18 cellular contexts compared by ENCODE assay signal in the genomic region with DNA sequence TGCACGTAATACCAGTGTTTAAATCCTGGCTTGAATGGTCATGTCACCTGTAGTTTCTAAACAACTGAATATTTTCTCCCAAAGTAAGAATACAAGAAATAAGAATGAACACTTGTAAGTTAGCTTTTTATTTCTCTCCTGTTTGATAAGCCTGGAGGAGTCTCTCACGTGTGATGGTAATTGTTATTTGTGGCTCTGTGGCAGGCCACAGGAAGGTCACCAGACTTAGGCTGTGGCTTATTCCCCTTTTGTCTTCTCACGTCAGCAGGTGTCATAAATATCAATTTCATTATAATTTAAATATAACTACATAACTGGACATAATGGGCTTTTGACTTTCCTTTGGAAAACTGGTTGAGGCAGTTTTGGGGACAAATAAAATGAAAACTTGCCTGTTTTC.
"Had no signal": no experiment of that assay in that cellular context is flagged by ENCODE, and none has a peak within 500 bp of the region (broad histone marks: within the 10 kb centered on the region; RNA-seq: fewer than 3 reads in every experiment).

No MANE protein-coding gene starts in this region.

- FAIRE-seq: RCC 7860 had no signal

- DNase-seq: Karpas-422, KG1, MM.1S, NCI-H1092 treated with DMSO at 0.1 percent for 48 hours, NCI-H1436, NCI-H187, NCI-H2029, NCI-H2081 treated with DMSO at 0.1 percent for 48 hours, NCI-H2171, NCI-H524, NCI-H526 treated with DMSO at 0.1 percent for 48 hours, NCI-H748 treated with DMSO at 0.1 percent for 48 hours, Right ventricle myocardium superior, RPMI8226, SIG-M5 had no signal

- H3K27ac ChIP-seq: SJSA1, SK-N-MC had no signal

- H3K27me3 ChIP-seq: SJSA1 had no signal

- H3K9me3 ChIP-seq: SJSA1 had no signal

- H3K4me3 ChIP-seq: SJSA1, SK-N-MC had no signal

- H3K36me3 ChIP-seq: SJSA1 had no signal
